ENCODE assay signal across 8 cellular contexts in genomic region chr16:401468-402348, GRCh38. TPM values are rescaled to one million over a fixed set of nuclear protein-coding genes. Genes with fewer than 3 reads are reported as not detected.
A peak's percentile ranks its signal among the peaks of the same experiment; 100 is the strongest.
DNase-seq lines count a peak whose midpoint lies in the region; ATAC-seq and TF ChIP-seq lines count a peak whose summit lies in the region.

A gene with protein sequence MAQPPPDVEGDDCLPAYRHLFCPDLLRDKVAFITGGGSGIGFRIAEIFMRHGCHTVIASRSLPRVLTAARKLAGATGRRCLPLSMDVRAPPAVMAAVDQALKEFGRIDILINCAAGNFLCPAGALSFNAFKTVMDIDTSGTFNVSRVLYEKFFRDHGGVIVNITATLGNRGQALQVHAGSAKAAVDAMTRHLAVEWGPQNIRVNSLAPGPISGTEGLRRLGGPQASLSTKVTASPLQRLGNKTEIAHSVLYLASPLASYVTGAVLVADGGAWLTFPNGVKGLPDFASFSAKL (plus strand): TSS chr16:401885. CDS start chr16:401964, 79 bp downstream.

- peak; percentile 64 for DNase-seq in DMS114 treated with DMSO at 0.1 percent for 48 hours (lab: John Stamatoyannopoulos, UW; ENCODE audit: unreplicated experiment)
- peak; percentile 86 for DNase-seq in KBM-7
- DNase-seq in RPMI8226, result peak; percentile 96
- DNase-seq in activated effector memory CD4-positive, alpha-beta T cell treated with Interleukin-2 at 50 U/mL for 16 hours, result peak; percentile 96
- peak; percentile 87 for DNase-seq in fibroblast of the aortic adventitia (ENCODE audit: low read depth)
- DNase-seq in nephron progenitor cell, result peak; percentile 100

- H3K27me3 Mint-ChIP-seq in nephron progenitor cell (ENCODE audit: low read depth, poor library complexity), result no peaks in the 10 kb centered on the region
- H3K27me3 Mint-ChIP-seq in stimulated activated naive CD8-positive, alpha-beta T cell treated with anti-CD3 and anti-CD28 coated beads, Interleukin-15, Interleukin-2, amounts not matched to agents 100 ng/mL and 50 ng/mL, for 24 hours, result no peaks in the 10 kb centered on the region

- no peaks in the 10 kb centered on the region for H3K9me3 Mint-ChIP-seq in nephron progenitor cell
- H3K9me3 Mint-ChIP-seq in stimulated activated naive CD8-positive, alpha-beta T cell treated with anti-CD3 and anti-CD28 coated beads, Interleukin-15, Interleukin-2, amounts not matched to agents 100 ng/mL and 50 ng/mL, for 24 hours, result no peaks in the 10 kb centered on the region

- TF ChIP-seq CTCF in fibroblast of the aortic adventitia (IDR thresholded peaks at IDR 0.05; ENCODE audit: insufficient read depth, low read length), result peak; percentile 14
- TF ChIP-seq CTCF in nephron progenitor cell (IDR thresholded peaks at IDR 0.05), result no peak

- peaks cover 22% of the 10 kb centered on the region for H3K4me1 Mint-ChIP-seq in nephron progenitor cell
- peaks cover 20% of the 10 kb centered on the region for H3K4me1 Mint-ChIP-seq in stimulated activated naive CD8-positive, alpha-beta T cell treated with anti-CD3 and anti-CD28 coated beads, Interleukin-15, Interleukin-2, amounts not matched to agents 100 ng/mL and 50 ng/mL, for 24 hours (ENCODE audit: low read depth)

- peak within 1 kb of the TSS; percentile 83 for H3K4me3 Mint-ChIP-seq in nephron progenitor cell
- H3K4me3 Mint-ChIP-seq in stimulated activated naive CD8-positive, alpha-beta T cell treated with anti-CD3 and anti-CD28 coated beads, Interleukin-15, Interleukin-2, amounts not matched to agents 100 ng/mL and 50 ng/mL, for 24 hours, result peak within 1 kb of the TSS; percentile 84

- in situ Hi-C loops in KBM-7 (cut with MboI; ENCODE audit: low pct_unique_long_range_greater_than_20kb, low sequenced_read_pairs), result no loop called here

- peak; percentile 44 for ATAC-seq in GM21515 (IDR thresholded peaks at IDR 0.05; ENCODE audit: unreplicated experiment)

- H3K27ac Mint-ChIP-seq in nephron progenitor cell, result no peak within 1 kb of the TSS
- H3K27ac Mint-ChIP-seq in stimulated activated naive CD8-positive, alpha-beta T cell treated with anti-CD3 and anti-CD28 coated beads, Interleukin-15, Interleukin-2, amounts not matched to agents 100 ng/mL and 50 ng/mL, for 24 hours, result peak within 1 kb of the TSS; percentile 67

- peak within 1 kb of the TSS; percentile 87 for H3K4me3 ChIP-seq in fibroblast of the aortic adventitia (ENCODE audit: low read depth, low read length)

- H3K36me3 Mint-ChIP-seq in nephron progenitor cell (ENCODE audit: low read depth), result peaks cover 4% of the 10 kb centered on the region
- H3K36me3 Mint-ChIP-seq in stimulated activated naive CD8-positive, alpha-beta T cell treated with anti-CD3 and anti-CD28 coated beads, Interleukin-15, Interleukin-2, amounts not matched to agents 100 ng/mL and 50 ng/mL, for 24 hours (ENCODE audit: low read depth), result no peaks in the 10 kb centered on the region

RNA-seq across cellular contexts. Expression of the gene that starts here (rescaled TPM):
- total RNA-seq in fibroblast of the aortic adventitia (ENCODE audit: low replicate concordance), result 6.1 and 8.1 TPM in 2 replicates

Comparison
In these comparisons a context has a peak if more than half of its experiments do, and no peak if none do; other contexts are left out.
1. Peak in every context shown above with its lines: DNase-seq, ATAC-seq and H3K4me3 ChIP-seq.